Comparison of ENCODE assay signal across 9 cellular contexts in genomic region chr14:50521912-50522341, GRCh38.
DNase-seq lines count a peak whose midpoint lies in the region; ATAC-seq and TF ChIP-seq lines count a peak whose summit lies in the region.
"Had no signal": no experiment of that assay in that cellular context is flagged by ENCODE, and none has a peak within 500 bp of the region (broad histone marks: within the 10 kb centered on the region; RNA-seq: fewer than 3 reads in every experiment).

No MANE protein-coding gene starts in this region.

- TF ChIP-seq CTCF in GM10248 (IDR thresholded peaks at IDR 0.05; ENCODE audit: control extremely low read depth, extremely low read depth, low read depth, missing control alignments) (no peak), epithelial cell of esophagus (IDR thresholded peaks at IDR 0.05; ENCODE audit: insufficient read depth, low read depth, low read length, missing control alignments) (no peak)

- DNase-seq in GM10248 (ENCODE audit: extremely low spot score) (peak; percentile 45), epithelial cell of esophagus (ENCODE audit: low read depth) (peak; percentile 41), inferior parietal cortex (ENCODE audit: extremely low spot score) (no peak), NAMALWA (ENCODE audit: low spot score) (no peak), HuH-7 (ENCODE audit: low spot score) (no peak)
- no peak for DNase-seq in stimulated activated CD4-positive, alpha-beta T cell treated with anti-CD3 and anti-CD28 coated beads, Interleukin-1b, Interleukin-23, amount 100 ng/mL, for 48 hours

- POLR2A ChIA-PET in GM10248 (lab: Yijun Ruan, JAX), result no interaction called here

- ATAC-seq in GM21515 (IDR thresholded peaks at IDR 0.05; ENCODE audit: unreplicated experiment), result peak; percentile 59
- ATAC-seq in HG03575 (IDR thresholded peaks at IDR 0.05; ENCODE audit: extremely low read depth, insufficient number of reproducible peaks, low FRiP score, unreplicated experiment), result peak; percentile 39

- CTCF ChIA-PET in GM10248 (lab: Yijun Ruan, JAX), result interaction anchor here (1.1 to 1.8 kb wide), 3 partner anchors 10 to 201 kb away, joined by 4 to 11 read pairs (median 7); partner anchors contain the start of gene MAP4K5

- no peak overlapping the region for H3K4me3 ChIP-seq in epithelial cell of esophagus (ENCODE audit: low read length)
- H3K4me3 ChIP-seq: cardiac muscle cell had no signal

Comparison
In these comparisons a context has a peak if more than half of its experiments do, and no peak if none do; other contexts are left out.
1. DNase-seq: peak in GM10248 (single experiment) and epithelial cell of esophagus (single experiment); none in inferior parietal cortex (single experiment), stimulated activated CD4-positive, alpha-beta T cell treated with anti-CD3 and anti-CD28 coated beads, Interleukin-1b, Interleukin-23, amount 100 ng/mL, for 48 hours (single experiment), NAMALWA (single experiment) and HuH-7 (single experiment).